Comparison of ENCODE assay signal across 1 cellular context in the genomic region with DNA sequence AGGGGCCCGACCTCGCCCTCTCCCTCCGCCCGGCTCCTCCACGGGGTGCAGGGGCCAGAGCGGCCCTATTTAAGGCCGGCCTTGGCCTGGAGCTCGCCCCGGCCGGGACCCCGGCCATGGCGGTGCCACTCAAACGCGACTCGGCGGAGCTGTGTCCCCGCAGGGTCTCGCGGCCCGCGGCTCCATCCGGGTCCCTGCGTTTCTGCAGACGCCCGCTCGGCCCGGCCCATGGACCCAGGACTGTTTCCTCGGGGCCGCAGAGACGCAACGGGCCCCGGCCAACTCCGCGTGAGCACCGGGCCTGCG.
TF ChIP-seq lines count a peak whose summit lies in the region.

No MANE protein-coding gene starts in this region.

TF ChIP-seq in H1, 55 proteins besides CTCF, POLR2A, EP300 and RAD21 (continued from another document):
- TF ChIP-seq YY1 (IDR thresholded peaks at IDR 0.05; ENCODE audit: low read depth, low read length) (no peak), PHF8 (conservative IDR thresholded peaks at IDR 0.05; ENCODE audit: low read depth, low read length) (0 out of 2 replicates have a peak, but pooled peaks have one; percentile 15), HDAC2 (IDR thresholded peaks at IDR 0.05; ENCODE audit: borderline replicate concordance in 1 of 2, low read depth in 2 of 2, low read length in 2 of 2) (no peak), CBX8 (IDR thresholded peaks at IDR 0.05; ENCODE audit: borderline replicate concordance, low read depth, low read length) (no peak), TCF12 (IDR thresholded peaks at IDR 0.05; ENCODE audit: low read depth, low read length) (no peak), SRF (IDR thresholded peaks at IDR 0.05; ENCODE audit: low read depth, low read length) (no peak), NANOG (IDR thresholded peaks at IDR 0.05; ENCODE audit: insufficient read depth, low read depth, low read length, poor library complexity, severe bottlenecking) (no peak)
- TF ChIP-seq, protein P1, sequence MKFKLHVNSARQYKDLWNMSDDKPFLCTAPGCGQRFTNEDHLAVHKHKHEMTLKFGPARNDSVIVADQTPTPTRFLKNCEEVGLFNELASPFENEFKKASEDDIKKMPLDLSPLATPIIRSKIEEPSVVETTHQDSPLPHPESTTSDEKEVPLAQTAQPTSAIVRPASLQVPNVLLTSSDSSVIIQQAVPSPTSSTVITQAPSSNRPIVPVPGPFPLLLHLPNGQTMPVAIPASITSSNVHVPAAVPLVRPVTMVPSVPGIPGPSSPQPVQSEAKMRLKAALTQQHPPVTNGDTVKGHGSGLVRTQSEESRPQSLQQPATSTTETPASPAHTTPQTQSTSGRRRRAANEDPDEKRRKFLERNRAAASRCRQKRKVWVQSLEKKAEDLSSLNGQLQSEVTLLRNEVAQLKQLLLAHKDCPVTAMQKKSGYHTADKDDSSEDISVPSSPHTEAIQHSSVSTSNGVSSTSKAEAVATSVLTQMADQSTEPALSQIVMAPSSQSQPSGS (IDR thresholded peaks at IDR 0.05; ENCODE audit: low read length) = no peak
